ENCODE assay signal across 1 cellular context in genomic region chr17:81193470-81194224, GRCh38.
A peak's percentile ranks its signal among the peaks of the same experiment; 100 is the strongest.
TF ChIP-seq lines count a peak whose summit lies in the region.

No MANE protein-coding gene starts in this region.

TF ChIP-seq in K562, 482 proteins besides CTCF, POLR2A, EP300 and RAD21 (continues in another document):
- TF ChIP-seq, protein P1, sequence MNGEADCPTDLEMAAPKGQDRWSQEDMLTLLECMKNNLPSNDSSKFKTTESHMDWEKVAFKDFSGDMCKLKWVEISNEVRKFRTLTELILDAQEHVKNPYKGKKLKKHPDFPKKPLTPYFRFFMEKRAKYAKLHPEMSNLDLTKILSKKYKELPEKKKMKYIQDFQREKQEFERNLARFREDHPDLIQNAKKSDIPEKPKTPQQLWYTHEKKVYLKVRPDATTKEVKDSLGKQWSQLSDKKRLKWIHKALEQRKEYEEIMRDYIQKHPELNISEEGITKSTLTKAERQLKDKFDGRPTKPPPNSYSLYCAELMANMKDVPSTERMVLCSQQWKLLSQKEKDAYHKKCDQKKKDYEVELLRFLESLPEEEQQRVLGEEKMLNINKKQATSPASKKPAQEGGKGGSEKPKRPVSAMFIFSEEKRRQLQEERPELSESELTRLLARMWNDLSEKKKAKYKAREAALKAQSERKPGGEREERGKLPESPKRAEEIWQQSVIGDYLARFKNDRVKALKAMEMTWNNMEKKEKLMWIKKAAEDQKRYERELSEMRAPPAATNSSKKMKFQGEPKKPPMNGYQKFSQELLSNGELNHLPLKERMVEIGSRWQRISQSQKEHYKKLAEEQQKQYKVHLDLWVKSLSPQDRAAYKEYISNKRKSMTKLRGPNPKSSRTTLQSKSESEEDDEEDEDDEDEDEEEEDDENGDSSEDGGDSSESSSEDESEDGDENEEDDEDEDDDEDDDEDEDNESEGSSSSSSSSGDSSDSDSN (IDR thresholded peaks at IDR 0.05; ENCODE audit: borderline replicate concordance in 1 of 2, low read depth in 2 of 2, low read length in 2 of 2): peak in 1 of 2 experiments; percentile 79; a peak in 1 of 4 replicates
- TF ChIP-seq CBX8 (IDR thresholded peaks at IDR 0.05; ENCODE audit: borderline replicate concordance, extremely low read depth, low read depth, low read length, poor library complexity, severe bottlenecking) (no peak), ARID4B (CRISPR knock-in tag; IDR thresholded peaks at IDR 0.05) (0 out of 2 replicates have a peak, but pooled peaks have one; percentile 47), ZNF766 (CRISPR knock-in tag; conservative IDR thresholded peaks at IDR 0.05) (no peak), MYC (IDR thresholded peaks at IDR 0.05; ENCODE audit: low read depth, low read length) (peak; percentile 84), MYC (CRISPR knock-in tag; IDR thresholded peaks at IDR 0.05; ENCODE audit: borderline replicate concordance, low read depth) (0 out of 2 replicates have a peak, but pooled peaks have one; percentile 14), BHLHE40 (IDR thresholded peaks at IDR 0.05; ENCODE audit: low read length) (peak; percentile 61), MCM5 (IDR thresholded peaks at IDR 0.05; ENCODE audit: low read depth) (no peak), RBFOX2 (IDR thresholded peaks at IDR 0.05; ENCODE audit: low read depth, low read length) (peak; percentile 66), ZBTB17 (CRISPR knock-in tag; IDR thresholded peaks at IDR 0.05) (peak; percentile 63; the same call in 1 of the 2 replicates), GTF2F1 (IDR thresholded peaks at IDR 0.05; ENCODE audit: low read depth, low read length) (no peak), ZNF134 (CRISPR knock-in tag; conservative IDR thresholded peaks at IDR 0.05) (peak; percentile 50; the same call in 1 of the 2 replicates), SAFB2 (IDR thresholded peaks at IDR 0.05; ENCODE audit: borderline replicate concordance, low read depth, low read length, severe bottlenecking) (no peak), SMARCC2 (IDR thresholded peaks at IDR 0.05; ENCODE audit: low read depth) (no peak), LEF1 (IDR thresholded peaks at IDR 0.05) (no peak), FOXJ2 (tag; IDR thresholded peaks at IDR 0.05) (no peak), CTBP1 (IDR thresholded peaks at IDR 0.05; ENCODE audit: borderline replicate concordance) (peak; percentile 31; the same call in 1 of the 2 replicates), ZBTB9 (CRISPR knock-in tag; IDR thresholded peaks at IDR 0.05) (peak; percentile 77; the same call in 1 of the 2 replicates), PPARD (CRISPR knock-in tag; IDR thresholded peaks at IDR 0.05) (no peak), KLF10 (CRISPR knock-in tag; IDR thresholded peaks at IDR 0.05) (no peak), L3MBTL2 (IDR thresholded peaks at IDR 0.05) (peak; percentile 97), CCNT2 (IDR thresholded peaks at IDR 0.05; ENCODE audit: borderline replicate concordance, extremely low read depth, insufficient read length, low read depth, low read length) (peak; percentile 38), FOXJ3 (CRISPR knock-in tag; IDR thresholded peaks at IDR 0.05) (no peak), XRCC5 (IDR thresholded peaks at IDR 0.05; ENCODE audit: low read depth, low read length) (no peak)
- TF ChIP-seq, protein P2, sequence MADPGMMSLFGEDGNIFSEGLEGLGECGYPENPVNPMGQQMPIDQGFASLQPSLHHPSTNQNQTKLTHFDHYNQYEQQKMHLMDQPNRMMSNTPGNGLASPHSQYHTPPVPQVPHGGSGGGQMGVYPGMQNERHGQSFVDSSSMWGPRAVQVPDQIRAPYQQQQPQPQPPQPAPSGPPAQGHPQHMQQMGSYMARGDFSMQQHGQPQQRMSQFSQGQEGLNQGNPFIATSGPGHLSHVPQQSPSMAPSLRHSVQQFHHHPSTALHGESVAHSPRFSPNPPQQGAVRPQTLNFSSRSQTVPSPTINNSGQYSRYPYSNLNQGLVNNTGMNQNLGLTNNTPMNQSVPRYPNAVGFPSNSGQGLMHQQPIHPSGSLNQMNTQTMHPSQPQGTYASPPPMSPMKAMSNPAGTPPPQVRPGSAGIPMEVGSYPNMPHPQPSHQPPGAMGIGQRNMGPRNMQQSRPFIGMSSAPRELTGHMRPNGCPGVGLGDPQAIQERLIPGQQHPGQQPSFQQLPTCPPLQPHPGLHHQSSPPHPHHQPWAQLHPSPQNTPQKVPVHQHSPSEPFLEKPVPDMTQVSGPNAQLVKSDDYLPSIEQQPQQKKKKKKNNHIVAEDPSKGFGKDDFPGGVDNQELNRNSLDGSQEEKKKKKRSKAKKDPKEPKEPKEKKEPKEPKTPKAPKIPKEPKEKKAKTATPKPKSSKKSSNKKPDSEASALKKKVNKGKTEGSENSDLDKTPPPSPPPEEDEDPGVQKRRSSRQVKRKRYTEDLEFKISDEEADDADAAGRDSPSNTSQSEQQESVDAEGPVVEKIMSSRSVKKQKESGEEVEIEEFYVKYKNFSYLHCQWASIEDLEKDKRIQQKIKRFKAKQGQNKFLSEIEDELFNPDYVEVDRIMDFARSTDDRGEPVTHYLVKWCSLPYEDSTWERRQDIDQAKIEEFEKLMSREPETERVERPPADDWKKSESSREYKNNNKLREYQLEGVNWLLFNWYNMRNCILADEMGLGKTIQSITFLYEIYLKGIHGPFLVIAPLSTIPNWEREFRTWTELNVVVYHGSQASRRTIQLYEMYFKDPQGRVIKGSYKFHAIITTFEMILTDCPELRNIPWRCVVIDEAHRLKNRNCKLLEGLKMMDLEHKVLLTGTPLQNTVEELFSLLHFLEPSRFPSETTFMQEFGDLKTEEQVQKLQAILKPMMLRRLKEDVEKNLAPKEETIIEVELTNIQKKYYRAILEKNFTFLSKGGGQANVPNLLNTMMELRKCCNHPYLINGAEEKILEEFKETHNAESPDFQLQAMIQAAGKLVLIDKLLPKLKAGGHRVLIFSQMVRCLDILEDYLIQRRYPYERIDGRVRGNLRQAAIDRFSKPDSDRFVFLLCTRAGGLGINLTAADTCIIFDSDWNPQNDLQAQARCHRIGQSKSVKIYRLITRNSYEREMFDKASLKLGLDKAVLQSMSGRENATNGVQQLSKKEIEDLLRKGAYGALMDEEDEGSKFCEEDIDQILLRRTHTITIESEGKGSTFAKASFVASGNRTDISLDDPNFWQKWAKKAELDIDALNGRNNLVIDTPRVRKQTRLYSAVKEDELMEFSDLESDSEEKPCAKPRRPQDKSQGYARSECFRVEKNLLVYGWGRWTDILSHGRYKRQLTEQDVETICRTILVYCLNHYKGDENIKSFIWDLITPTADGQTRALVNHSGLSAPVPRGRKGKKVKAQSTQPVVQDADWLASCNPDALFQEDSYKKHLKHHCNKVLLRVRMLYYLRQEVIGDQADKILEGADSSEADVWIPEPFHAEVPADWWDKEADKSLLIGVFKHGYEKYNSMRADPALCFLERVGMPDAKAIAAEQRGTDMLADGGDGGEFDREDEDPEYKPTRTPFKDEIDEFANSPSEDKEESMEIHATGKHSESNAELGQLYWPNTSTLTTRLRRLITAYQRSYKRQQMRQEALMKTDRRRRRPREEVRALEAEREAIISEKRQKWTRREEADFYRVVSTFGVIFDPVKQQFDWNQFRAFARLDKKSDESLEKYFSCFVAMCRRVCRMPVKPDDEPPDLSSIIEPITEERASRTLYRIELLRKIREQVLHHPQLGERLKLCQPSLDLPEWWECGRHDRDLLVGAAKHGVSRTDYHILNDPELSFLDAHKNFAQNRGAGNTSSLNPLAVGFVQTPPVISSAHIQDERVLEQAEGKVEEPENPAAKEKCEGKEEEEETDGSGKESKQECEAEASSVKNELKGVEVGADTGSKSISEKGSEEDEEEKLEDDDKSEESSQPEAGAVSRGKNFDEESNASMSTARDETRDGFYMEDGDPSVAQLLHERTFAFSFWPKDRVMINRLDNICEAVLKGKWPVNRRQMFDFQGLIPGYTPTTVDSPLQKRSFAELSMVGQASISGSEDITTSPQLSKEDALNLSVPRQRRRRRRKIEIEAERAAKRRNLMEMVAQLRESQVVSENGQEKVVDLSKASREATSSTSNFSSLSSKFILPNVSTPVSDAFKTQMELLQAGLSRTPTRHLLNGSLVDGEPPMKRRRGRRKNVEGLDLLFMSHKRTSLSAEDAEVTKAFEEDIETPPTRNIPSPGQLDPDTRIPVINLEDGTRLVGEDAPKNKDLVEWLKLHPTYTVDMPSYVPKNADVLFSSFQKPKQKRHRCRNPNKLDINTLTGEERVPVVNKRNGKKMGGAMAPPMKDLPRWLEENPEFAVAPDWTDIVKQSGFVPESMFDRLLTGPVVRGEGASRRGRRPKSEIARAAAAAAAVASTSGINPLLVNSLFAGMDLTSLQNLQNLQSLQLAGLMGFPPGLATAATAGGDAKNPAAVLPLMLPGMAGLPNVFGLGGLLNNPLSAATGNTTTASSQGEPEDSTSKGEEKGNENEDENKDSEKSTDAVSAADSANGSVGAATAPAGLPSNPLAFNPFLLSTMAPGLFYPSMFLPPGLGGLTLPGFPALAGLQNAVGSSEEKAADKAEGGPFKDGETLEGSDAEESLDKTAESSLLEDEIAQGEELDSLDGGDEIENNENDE (IDR thresholded peaks at IDR 0.05; ENCODE audit: low read depth, low read length): no peak
- TF ChIP-seq, protein P3, sequence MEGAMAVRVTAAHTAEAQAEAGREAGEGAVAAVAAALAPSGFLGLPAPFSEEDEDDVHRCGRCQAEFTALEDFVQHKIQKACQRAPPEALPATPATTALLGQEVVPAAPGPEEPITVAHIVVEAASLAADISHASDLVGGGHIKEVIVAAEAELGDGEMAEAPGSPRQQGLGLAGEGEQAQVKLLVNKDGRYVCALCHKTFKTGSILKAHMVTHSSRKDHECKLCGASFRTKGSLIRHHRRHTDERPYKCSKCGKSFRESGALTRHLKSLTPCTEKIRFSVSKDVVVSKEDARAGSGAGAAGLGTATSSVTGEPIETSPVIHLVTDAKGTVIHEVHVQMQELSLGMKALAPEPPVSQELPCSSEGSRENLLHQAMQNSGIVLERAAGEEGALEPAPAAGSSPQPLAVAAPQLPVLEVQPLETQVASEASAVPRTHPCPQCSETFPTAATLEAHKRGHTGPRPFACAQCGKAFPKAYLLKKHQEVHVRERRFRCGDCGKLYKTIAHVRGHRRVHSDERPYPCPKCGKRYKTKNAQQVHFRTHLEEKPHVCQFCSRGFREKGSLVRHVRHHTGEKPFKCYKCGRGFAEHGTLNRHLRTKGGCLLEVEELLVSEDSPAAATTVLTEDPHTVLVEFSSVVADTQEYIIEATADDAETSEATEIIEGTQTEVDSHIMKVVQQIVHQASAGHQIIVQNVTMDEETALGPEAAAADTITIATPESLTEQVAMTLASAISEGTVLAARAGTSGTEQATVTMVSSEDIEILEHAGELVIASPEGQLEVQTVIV (CRISPR knock-in tag; IDR thresholded peaks at IDR 0.05; ENCODE audit: borderline replicate concordance): no peak
- TF ChIP-seq, protein P4, sequence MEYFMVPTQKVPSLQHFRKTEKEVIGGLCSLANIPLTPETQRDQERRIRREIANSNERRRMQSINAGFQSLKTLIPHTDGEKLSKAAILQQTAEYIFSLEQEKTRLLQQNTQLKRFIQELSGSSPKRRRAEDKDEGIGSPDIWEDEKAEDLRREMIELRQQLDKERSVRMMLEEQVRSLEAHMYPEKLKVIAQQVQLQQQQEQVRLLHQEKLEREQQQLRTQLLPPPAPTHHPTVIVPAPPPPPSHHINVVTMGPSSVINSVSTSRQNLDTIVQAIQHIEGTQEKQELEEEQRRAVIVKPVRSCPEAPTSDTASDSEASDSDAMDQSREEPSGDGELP (CRISPR knock-in tag; IDR thresholded peaks at IDR 0.05; ENCODE audit: borderline replicate concordance): peak; percentile 84
- TF ChIP-seq, protein P5, sequence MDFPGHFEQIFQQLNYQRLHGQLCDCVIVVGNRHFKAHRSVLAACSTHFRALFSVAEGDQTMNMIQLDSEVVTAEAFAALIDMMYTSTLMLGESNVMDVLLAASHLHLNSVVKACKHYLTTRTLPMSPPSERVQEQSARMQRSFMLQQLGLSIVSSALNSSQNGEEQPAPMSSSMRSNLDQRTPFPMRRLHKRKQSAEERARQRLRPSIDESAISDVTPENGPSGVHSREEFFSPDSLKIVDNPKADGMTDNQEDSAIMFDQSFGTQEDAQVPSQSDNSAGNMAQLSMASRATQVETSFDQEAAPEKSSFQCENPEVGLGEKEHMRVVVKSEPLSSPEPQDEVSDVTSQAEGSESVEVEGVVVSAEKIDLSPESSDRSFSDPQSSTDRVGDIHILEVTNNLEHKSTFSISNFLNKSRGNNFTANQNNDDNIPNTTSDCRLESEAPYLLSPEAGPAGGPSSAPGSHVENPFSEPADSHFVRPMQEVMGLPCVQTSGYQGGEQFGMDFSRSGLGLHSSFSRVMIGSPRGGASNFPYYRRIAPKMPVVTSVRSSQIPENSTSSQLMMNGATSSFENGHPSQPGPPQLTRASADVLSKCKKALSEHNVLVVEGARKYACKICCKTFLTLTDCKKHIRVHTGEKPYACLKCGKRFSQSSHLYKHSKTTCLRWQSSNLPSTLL (IDR thresholded peaks at IDR 0.05): no peak
- TF ChIP-seq, protein P6, sequence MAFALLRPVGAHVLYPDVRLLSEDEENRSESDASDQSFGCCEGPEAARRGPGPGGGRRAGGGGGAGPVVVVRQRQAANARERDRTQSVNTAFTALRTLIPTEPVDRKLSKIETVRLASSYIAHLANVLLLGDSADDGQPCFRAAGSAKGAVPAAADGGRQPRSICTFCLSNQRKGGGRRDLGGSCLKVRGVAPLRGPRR (CRISPR knock-in tag; IDR thresholded peaks at IDR 0.05): no peak
